In the genomic region with DNA sequence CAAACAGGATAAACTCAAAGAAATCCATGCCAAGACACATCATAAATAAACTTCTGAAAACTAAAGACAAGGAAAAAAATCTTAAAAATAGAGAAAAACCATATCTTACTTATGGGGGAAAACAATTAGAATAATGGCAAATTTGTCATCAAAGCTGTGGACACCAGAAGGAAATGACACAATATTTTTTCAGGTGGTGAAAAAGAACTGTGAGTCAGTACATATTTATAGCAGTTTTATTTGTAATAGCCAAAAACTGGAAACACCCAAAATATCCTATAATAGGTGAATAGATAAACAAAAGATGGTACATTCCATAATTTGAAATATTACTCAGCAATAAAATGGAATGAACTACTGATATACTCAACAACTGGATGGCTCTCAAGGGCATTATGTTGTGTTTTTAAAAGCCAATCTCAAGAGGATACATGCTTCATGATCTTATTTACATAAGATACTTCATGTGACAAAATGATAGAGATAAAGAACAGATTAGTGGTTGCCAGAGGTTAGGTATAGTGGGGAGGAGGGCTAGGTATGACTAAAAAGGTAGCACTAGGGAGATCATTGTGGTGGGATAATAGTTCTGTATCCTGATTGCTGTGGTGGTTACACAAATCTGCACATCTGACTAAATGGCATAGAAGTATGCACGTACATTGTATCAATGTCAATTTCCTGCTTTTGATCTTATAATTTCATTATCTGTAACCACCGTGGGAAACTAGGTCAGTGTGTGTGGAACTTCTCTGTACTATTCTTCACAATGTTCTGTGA, we compare ENCODE assay signal across 14 cellular contexts.
"Had no signal": no experiment of that assay in that cellular context is flagged by ENCODE, and none has a peak within 500 bp of the region (broad histone marks: within the 10 kb centered on the region; RNA-seq: fewer than 3 reads in every experiment).

No MANE protein-coding gene starts in this region.

- H3K27me3 Mint-ChIP-seq: activated naive CD4-positive, alpha-beta T cell treated with anti-CD3 and anti-CD28 coated beads, Interleukin-2, amount 10 ng/mL, durations not matched to agents 7 days and 5 days; dendritic cell treated with granulocyte-macrophage colony-stimulating factor and Interleukin-4, amounts not matched to agents 40 ng/mL and 50 ng/mL, for 4 days had no signal

- H3K9me3 Mint-ChIP-seq: activated T-helper 2 cell treated with anti-CD3 and anti-CD28 coated beads, Interferon-gamma antibody, Interleukin-2, Interleukin-4, amounts not matched to agents 10 μg/mL and 5 μg/mL and 100 μg/mL, durations not matched to agents 14 hours and 24 hours and 36 hours had no signal

- H3K4me1 Mint-ChIP-seq: endodermal cell, WTC11 had no signal

- H3K4me1 ChIP-seq: lower lobe of right lung, transverse colon had no signal

- ATAC-seq: lower lobe of right lung, WTC11 had no signal

- H3K27me3 ChIP-seq: transverse colon had no signal

- H3K9me3 ChIP-seq: lower lobe of right lung, transverse colon had no signal

- H3K4me3 Mint-ChIP-seq: activated naive CD4-positive, alpha-beta T cell treated with anti-CD3 and anti-CD28 coated beads, Interleukin-2, amount 10 ng/mL, durations not matched to agents 7 days and 5 days; dendritic cell treated with granulocyte-macrophage colony-stimulating factor and Interleukin-4, amounts not matched to agents 40 ng/mL and 50 ng/mL, for 4 days; endodermal cell; T-helper 1 cell treated with Interleukin-12 subunit alpha and Interleukin-12 subunit beta and Interleukin-4 antibody, amounts not matched to agents 30 μg/mL and 1 μg/mL, for 36 hours; WTC11 had no signal

- H3K27ac Mint-ChIP-seq: activated naive CD4-positive, alpha-beta T cell treated with anti-CD3 and anti-CD28 coated beads, Interleukin-2, amount 10 ng/mL, durations not matched to agents 7 days and 5 days; activated T-helper 2 cell treated with anti-CD3 and anti-CD28 coated beads, Interferon-gamma antibody, Interleukin-2, Interleukin-4, amounts not matched to agents 10 μg/mL and 5 μg/mL and 100 μg/mL, durations not matched to agents 14 hours and 24 hours and 36 hours; dendritic cell treated with granulocyte-macrophage colony-stimulating factor and Interleukin-4, amounts not matched to agents 40 ng/mL and 50 ng/mL, for 4 days; endodermal cell; T-helper 1 cell treated with Interleukin-12 subunit alpha and Interleukin-12 subunit beta and Interleukin-4 antibody, amounts not matched to agents 30 μg/mL and 1 μg/mL, for 36 hours; WTC11 had no signal

- DNase-seq: activated CD4-positive, alpha-beta T cell treated with anti-CD3 and anti-CD28 coated beads, Interleukin-2, amount 50 U/mL, for 4 hours; activated CD8-positive, alpha-beta memory T cell treated with anti-CD3 and anti-CD28 coated beads, Interleukin-2, amount 50 U/mL, for 4 hours; activated naive CD4-positive, alpha-beta T cell treated with anti-CD3 and anti-CD28 coated beads, Interleukin-2, amount 10 ng/mL, durations not matched to agents 7 days and 5 days; endodermal cell; lower lobe of right lung; naive B cell; stimulated activated CD4-positive, alpha-beta T cell treated with anti-CD3 and anti-CD28 coated beads, Interleukin-15, amount 100 ng/mL, for 24 hours; stimulated activated CD4-positive, alpha-beta T cell treated with anti-CD3 and anti-CD28 coated beads, Interleukin-4, amount 100 ng/mL, for 24 hours; substantia nigra; transverse colon had no signal

- H3K4me3 ChIP-seq: lower lobe of right lung, transverse colon had no signal

- H3K27ac ChIP-seq: lower lobe of right lung, transverse colon had no signal

- H3K36me3 ChIP-seq: lower lobe of right lung, transverse colon had no signal
